ENCODE assay signal across 1 cellular context in the genomic region with DNA sequence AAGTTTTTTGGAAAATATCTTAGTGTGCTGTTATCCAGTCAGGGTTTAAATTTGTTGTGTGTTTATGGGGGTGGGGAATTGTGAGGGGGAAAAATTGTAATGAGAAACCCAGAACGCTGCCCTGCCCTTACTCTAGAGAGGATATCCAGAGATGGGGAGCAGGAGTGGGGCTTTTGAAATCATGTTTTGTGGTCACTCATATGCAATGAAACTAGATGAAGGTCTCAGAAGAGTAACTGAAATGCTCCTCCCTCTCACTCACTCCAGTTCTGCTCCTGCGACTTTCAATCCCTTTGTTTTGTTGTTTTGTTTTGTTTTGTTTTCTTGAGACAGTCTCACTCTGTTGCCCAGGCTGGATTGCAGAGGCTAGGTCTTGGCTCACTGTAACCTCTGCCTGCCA.
TF ChIP-seq lines count a peak whose summit lies in the region.

No MANE protein-coding gene starts in this region.

TF ChIP-seq in GM12878, 131 proteins besides CTCF, POLR2A, EP300 and RAD21:
- TF ChIP-seq ZNF207 (IDR thresholded peaks at IDR 0.05; ENCODE audit: borderline replicate concordance) (no peak), NFIC (IDR thresholded peaks at IDR 0.05; ENCODE audit: low read depth, low read length) (no peak), ASH2L (IDR thresholded peaks at IDR 0.05; ENCODE audit: borderline replicate concordance, low read depth) (no peak), CHD2 (IDR thresholded peaks at IDR 0.05; ENCODE audit: borderline replicate concordance, low read depth, low read length) (no peak), WRNIP1 (IDR thresholded peaks at IDR 0.05; ENCODE audit: borderline replicate concordance, low read depth, low read length) (no peak)
